Comparison of ENCODE assay signal across 21 cellular contexts in genomic region chr9:126156898-126157297, GRCh38.
DNase-seq lines count a peak whose midpoint lies in the region; ATAC-seq and TF ChIP-seq lines count a peak whose summit lies in the region.
"Had no signal": no experiment of that assay in that cellular context is flagged by ENCODE, and none has a peak within 500 bp of the region (broad histone marks: within the 10 kb centered on the region; RNA-seq: fewer than 3 reads in every experiment).

No MANE protein-coding gene starts in this region.

- no CpG with 5 or more reads among the region's 12 CpGs for WGBS in H9 (ENCODE audit: extremely low coverage, insufficient read length, low lambda C conversion rate)

- no peak overlapping the region for H3K56ac ChIP-seq in H9 (ENCODE audit: insufficient read length, low read depth, low read length)

- H2BK20ac ChIP-seq in H9 (ENCODE audit: low read depth, low read length, poor library complexity, severe bottlenecking): no peak overlapping the region

- H4K5ac ChIP-seq in H9 (ENCODE audit: insufficient read length, low read depth, low read length): peak overlapping the region; percentile 63

- ATAC-seq in HG02678 (IDR thresholded peaks at IDR 0.05; ENCODE audit: unreplicated experiment): no peak
- ATAC-seq: A549 had no signal

- no peak overlapping the region for H4K8ac ChIP-seq in H9 (replicated peaks; ENCODE audit: insufficient read length, low read depth, low read length)

- H2BK12ac ChIP-seq in H9 (ENCODE audit: insufficient read length, low read depth, low read length): no peak overlapping the region

- no peaks in the 10 kb centered on the region for H3K23me2 ChIP-seq in H9 (ENCODE audit: insufficient read length, low read depth, low read length, poor library complexity, severe bottlenecking)

- H3K27me3 ChIP-seq in BLaER1: no peaks in the 10 kb centered on the region
- H3K27me3 ChIP-seq in H9 (ENCODE audit: insufficient read depth, low read length): no peaks in the 10 kb centered on the region

- TF ChIP-seq CTCF in H9 (conservative IDR thresholded peaks at IDR 0.05) (no peak), glutamatergic neuron (IDR thresholded peaks at IDR 0.05; ENCODE audit: partially characterized antibody, unreplicated experiment) (no peak), progenitor cell of endocrine pancreas (IDR thresholded peaks at IDR 0.05; ENCODE audit: unreplicated experiment) (no peak)

- H3K79me2 ChIP-seq in H9 (ENCODE audit: insufficient read depth, low read length): no peaks in the 10 kb centered on the region

- peaks cover 92% of the 10 kb centered on the region for H3K4me1 ChIP-seq in BLaER1
- peaks cover 2% of the 10 kb centered on the region; the same call in 1 of the 2 replicates for H3K4me1 ChIP-seq in H9 (ENCODE audit: insufficient read depth, low read length)
- H3K4me1 ChIP-seq: A549 had no signal

- H3K4me3 ChIP-seq in BLaER1: peak overlapping the region; percentile 39
- H3K4me3 ChIP-seq: A549 had no signal

- H3K9ac ChIP-seq in BLaER1 (peak overlapping the region; percentile 75), H9 (ENCODE audit: extremely low read depth, insufficient read length, low read length) (no peak overlapping the region)
- H3K9ac ChIP-seq: SK-N-SH had no signal

- H3K79me1 ChIP-seq in H9 (ENCODE audit: insufficient read depth, low read depth, low read length, poor library complexity, severe bottlenecking): no peaks in the 10 kb centered on the region

- H3K4me3 Mint-ChIP-seq in H9 (no peak overlapping the region), glutamatergic neuron (ENCODE audit: unreplicated experiment) (peak overlapping the region; percentile 31), progenitor cell of endocrine pancreas (ENCODE audit: low read depth) (no peak overlapping the region)
- H3K4me3 Mint-ChIP-seq: CD14-positive monocyte; CD8-positive, alpha-beta memory T cell had no signal

- H4K91ac ChIP-seq in H9 (ENCODE audit: insufficient read length, low read depth, low read length): no peak overlapping the region

- no peak overlapping the region for H2BK15ac ChIP-seq in H9 (ENCODE audit: low read depth, low read length)

- H3K9me3 Mint-ChIP-seq in H9 (no peaks in the 10 kb centered on the region; a peak in 1 of 5 replicates), glutamatergic neuron (ENCODE audit: unreplicated experiment) (peaks cover 10% of the 10 kb centered on the region), progenitor cell of endocrine pancreas (ENCODE audit: low read depth) (peaks cover 2% of the 10 kb centered on the region)
- H3K9me3 Mint-ChIP-seq: CD14-positive monocyte; CD8-positive, alpha-beta memory T cell had no signal

- H3T11ph ChIP-seq in H9 (ENCODE audit: low read length): no peak overlapping the region

- peak overlapping the region; percentile 63; the same call in 1 of the 2 replicates for H3K14ac ChIP-seq in H9 (ENCODE audit: insufficient read depth, low read length)

- DNase-seq in H9: no peak
- DNase-seq in glutamatergic neuron: no peak
- no peak for DNase-seq in progenitor cell of endocrine pancreas (ENCODE audit: low spot score, unreplicated experiment)
- no peak for DNase-seq in NCI-H1417 treated with DMSO at 0.1 percent for 48 hours (lab: John Stamatoyannopoulos, UW)
- no peak for DNase-seq in islet precursor cell
- no peak for DNase-seq in iPS-NIHi11 (ENCODE audit: low spot score)
- DNase-seq: CD8-positive, alpha-beta memory T cell; DMS 273 treated with DMSO at 0.1 percent for 48 hours; DMS79 treated with DMSO at 0.1 percent for 48 hours; GF-D8; Karpas-422; NCI-H1092; NCI-H187 treated with DMSO at 0.1 percent for 48 hours; NCI-H345; NCI-H774; SK-N-SH had no signal

- H3K27ac ChIP-seq in BLaER1 (peak overlapping the region; percentile 87), H9 (ENCODE audit: insufficient read length, low read depth, low read length) (no peak overlapping the region)
- H3K27ac ChIP-seq: A549, HL-60 had no signal

- H3K23ac ChIP-seq in H9 (ENCODE audit: insufficient read length, low read depth, low read length): peak overlapping the region; percentile 70

- H4K20me1 ChIP-seq in BLaER1: no peaks in the 10 kb centered on the region
- no peaks in the 10 kb centered on the region for H4K20me1 ChIP-seq in H9 (ENCODE audit: control insufficient read depth, insufficient read depth, insufficient read length)

- H2AFZ ChIP-seq in H9 (ENCODE audit: low read length): no peak overlapping the region

- no peak overlapping the region for H3K27ac Mint-ChIP-seq in H9
- H3K27ac Mint-ChIP-seq in glutamatergic neuron (ENCODE audit: unreplicated experiment): peak overlapping the region; percentile 39
- peak overlapping the region; percentile 0 for H3K27ac Mint-ChIP-seq in progenitor cell of endocrine pancreas
- H3K27ac Mint-ChIP-seq: CD14-positive monocyte had no signal

- no peak overlapping the region for H3K4ac ChIP-seq in H9 (ENCODE audit: low read depth, low read length)

- H3K4me2 ChIP-seq in BLaER1: peak overlapping the region; percentile 98
- H3K4me2 ChIP-seq in H9 (ENCODE audit: insufficient read depth, insufficient read length, low read length): no peak overlapping the region
- H3K4me2 ChIP-seq: A549, SK-N-SH had no signal

- no peak overlapping the region for H3K18ac ChIP-seq in H9 (ENCODE audit: insufficient read length, low read depth, low read length)

- no peak overlapping the region for H2BK5ac ChIP-seq in H9 (ENCODE audit: insufficient read length, low read length)

- H3K4me1 Mint-ChIP-seq in H9: peaks cover 8% of the 10 kb centered on the region in 2 experiments
- peaks cover 13% of the 10 kb centered on the region for H3K4me1 Mint-ChIP-seq in glutamatergic neuron (ENCODE audit: low read depth, unreplicated experiment)
- H3K4me1 Mint-ChIP-seq in progenitor cell of endocrine pancreas (ENCODE audit: low read depth): peaks cover 3% of the 10 kb centered on the region
- H3K4me1 Mint-ChIP-seq: CD14-positive monocyte; CD8-positive, alpha-beta memory T cell had no signal

- no peaks in the 10 kb centered on the region for H3K36me3 Mint-ChIP-seq in H9 (ENCODE audit: insufficient read depth in 1 of 3, low read depth in 3 of 3)
- peaks cover 5% of the 10 kb centered on the region for H3K36me3 Mint-ChIP-seq in glutamatergic neuron (ENCODE audit: unreplicated experiment)
- H3K36me3 Mint-ChIP-seq in progenitor cell of endocrine pancreas (ENCODE audit: insufficient read depth): no peaks in the 10 kb centered on the region
- H3K36me3 Mint-ChIP-seq: CD14-positive monocyte; CD8-positive, alpha-beta memory T cell had no signal

- H3K36me3 ChIP-seq in BLaER1: no peaks in the 10 kb centered on the region

- H3K9me3 ChIP-seq in BLaER1 (no peaks in the 10 kb centered on the region), H9 (ENCODE audit: control insufficient read depth, low read depth, low read length) (no peaks in the 10 kb centered on the region)
- H3K9me3 ChIP-seq: A549, SK-N-SH had no signal

- no peak overlapping the region for H2AK5ac ChIP-seq in H9 (ENCODE audit: insufficient read length, low read length)

- H3K27me3 Mint-ChIP-seq in H9 (ENCODE audit: low read depth): peaks cover 31% of the 10 kb centered on the region
- H3K27me3 Mint-ChIP-seq in glutamatergic neuron (ENCODE audit: unreplicated experiment): peaks cover 7% of the 10 kb centered on the region
- peaks cover 26% of the 10 kb centered on the region for H3K27me3 Mint-ChIP-seq in progenitor cell of endocrine pancreas

- H2BK120ac ChIP-seq in H9 (ENCODE audit: low read depth, low read length, poor library complexity, severe bottlenecking): no peak overlapping the region

Comparison
In these comparisons a context has a peak if more than half of its experiments do, and no peak if none do; other contexts are left out.
1. H3K27ac Mint-ChIP-seq: peak in glutamatergic neuron (single experiment) and progenitor cell of endocrine pancreas (single experiment); none in H9 (0 of 3).